ENCODE assay signal across 1 cellular context in the genomic region with DNA sequence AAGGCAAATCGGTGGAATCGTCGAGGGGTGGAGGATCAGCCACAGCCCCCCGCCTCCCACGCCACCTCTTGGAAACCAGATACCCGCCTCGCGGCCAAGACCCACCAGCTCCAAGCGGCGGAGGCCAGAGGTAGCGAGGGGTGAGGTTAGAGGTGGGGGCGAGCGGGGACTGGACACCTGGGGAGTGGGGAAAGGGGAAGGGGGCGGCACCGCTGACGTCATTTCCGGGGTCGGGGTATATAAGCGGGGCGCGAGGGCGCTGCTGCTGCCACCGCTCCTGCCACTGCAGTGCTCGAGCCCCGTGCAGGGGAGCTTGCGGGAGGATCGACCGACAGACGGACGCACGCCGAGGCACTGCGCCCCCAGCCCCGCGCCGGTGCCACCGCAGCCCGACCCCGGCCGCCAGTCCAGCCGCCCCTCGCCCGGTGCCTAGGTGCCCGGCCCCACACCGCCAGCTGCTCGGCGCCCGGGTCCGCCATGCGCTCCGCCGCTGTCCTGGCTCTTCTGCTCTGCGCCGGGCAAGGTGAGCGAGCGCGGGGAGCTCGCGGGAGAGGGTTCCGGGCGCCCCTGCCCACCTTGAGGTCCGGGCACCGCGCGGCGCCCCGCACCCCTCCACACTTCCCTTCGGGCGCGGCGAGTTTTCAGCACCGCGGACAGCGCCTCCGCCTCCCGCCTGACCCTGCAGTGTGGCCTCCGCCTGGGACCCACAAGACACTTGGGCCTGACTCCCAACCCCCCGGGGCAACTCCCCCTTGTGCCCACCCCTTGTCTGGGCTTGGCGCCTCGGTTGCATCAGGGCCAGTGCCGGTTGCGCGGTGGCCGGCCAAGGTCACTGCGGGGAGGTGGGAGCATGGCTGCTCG.
TF ChIP-seq lines count a peak whose summit lies in the region.

TSS of gene CHGA (plus strand) at position 268 of the 861 bp plus-strand sequence. CDS start at position 478, 210 bp downstream.

TF ChIP-seq in GM12878, 131 proteins besides CTCF, POLR2A, EP300 and RAD21 (continued from another document):
- TF ChIP-seq REST (IDR thresholded peaks at IDR 0.05; ENCODE audit: low read depth, low read length) (peak; percentile 96), LARP7 (IDR thresholded peaks at IDR 0.05) (peak; percentile 32; the same call in 1 of the 2 replicates)
